In genomic region chr22:23749747-23750373, GRCh38 we compare ENCODE assay signal across 8 cellular contexts. TPM values are rescaled to one million over a fixed set of nuclear protein-coding genes. Genes with fewer than 3 reads are reported as not detected.
DNase-seq lines count a peak whose midpoint lies in the region; TF ChIP-seq lines count a peak whose summit lies in the region.

No MANE protein-coding gene starts in this region.

- no peaks in the 10 kb centered on the region for H3K9me2 ChIP-seq in OCI-LY7 (ENCODE audit: insufficient read depth, low read length)

- 78 to 82% methylated on average over 13 of the region's 13 CpGs for WGBS in sigmoid colon, 2 donors

- H3K27ac ChIP-seq in OCI-LY7 (ENCODE audit: low read depth, low read length, poor library complexity, severe bottlenecking) (no peak overlapping the region), sigmoid colon (peak overlapping the region in 2 of 4 donors; percentile 88 to 91)

- CTCF ChIA-PET in OCI-LY7 (lab: Charles Lee; ENCODE audit: unreplicated experiment), result no interaction called here

- DNase-seq in GM20000 (ENCODE audit: low spot score), result peak; percentile 5
- DNase-seq in OCI-LY7 (ENCODE audit: low spot score), result no peak
- no peak for DNase-seq in epithelial cell of esophagus (ENCODE audit: low read depth)
- no peak for DNase-seq in sigmoid colon
- DNase-seq in NCI-H1436 treated with DMSO at 0.1 percent for 48 hours (lab: John Stamatoyannopoulos, UW), result no peak
- DNase-seq in NCI-H226, result no peak
- no peak for DNase-seq in NCI-H2171 treated with DMSO at 0.1 percent for 48 hours (lab: John Stamatoyannopoulos, UW)
- DNase-seq in NCI-H1105 (lab: John Stamatoyannopoulos, UW), result no peak

- peaks cover 11% of the 10 kb centered on the region; the same call in 1 of the 2 replicates for H3K79me2 ChIP-seq in OCI-LY7 (ENCODE audit: insufficient read depth, low read depth, low read length)

- no TSS peak for BruUV-seq in OCI-LY7 (replicated peaks; lab: Mats Ljungman, UMichigan)

- H4K20me1 ChIP-seq in OCI-LY7 (ENCODE audit: insufficient read depth, low read length), result no peaks in the 10 kb centered on the region

- no peak for TF ChIP-seq CTCF in GM20000 (IDR thresholded peaks at IDR 0.05; ENCODE audit: extremely low read depth, missing control alignments)
- no peak for TF ChIP-seq CTCF in OCI-LY7 (conservative IDR thresholded peaks at IDR 0.05; ENCODE audit: low read length)
- no peak for TF ChIP-seq CTCF in epithelial cell of esophagus (IDR thresholded peaks at IDR 0.05; ENCODE audit: insufficient read depth, low read depth, low read length, missing control alignments)
- no peak for TF ChIP-seq CTCF in sigmoid colon (IDR thresholded peaks at IDR 0.05)

- TF ChIP-seq POLR2A in sigmoid colon (IDR thresholded peaks at IDR 0.05), result no peak

- no peak overlapping the region for H2AFZ ChIP-seq in OCI-LY7 (ENCODE audit: low read length)

- TF ChIP-seq EP300 in sigmoid colon (IDR thresholded peaks at IDR 0.05), result no peak

- peaks cover 4% of the 10 kb centered on the region; the same call in 1 of the 2 replicates for H3K36me3 ChIP-seq in OCI-LY7 (ENCODE audit: insufficient read depth, low read length)
- H3K36me3 ChIP-seq in sigmoid colon, result peaks cover 2 to 5% (median 5%) of the 10 kb centered on the region in 4 donors

- no peaks in the 10 kb centered on the region for H3K27me3 ChIP-seq in sigmoid colon

- peak overlapping the region; percentile 93 for H3K4me2 ChIP-seq in OCI-LY7 (ENCODE audit: low read length)

- intact Hi-C loops in OCI-LY7 (cut with micrococcal nuclease; ENCODE audit: unreplicated experiment) (loop anchor here (5.0 to 10.0 kb wide), 2 partner anchors 97 to 815 kb away; no protein-coding TSS in a partner anchor), sigmoid colon (cut with DNase I) (loop anchor here (2.0 kb wide), 1 partner anchor 19 kb away; no protein-coding TSS in a partner anchor)

- POLR2A ChIA-PET in OCI-LY7 (lab: Charles Lee), result interaction anchor here (0.6 to 1.5 kb wide), 2 partner anchors 22 to 108 kb away, joined by 3 to 10 read pairs; partner anchors contain the start of gene SLC2A11

- H3K4me1 ChIP-seq in OCI-LY7 (ENCODE audit: insufficient read depth, low read length, poor library complexity, severe bottlenecking), result peaks cover 30% of the 10 kb centered on the region
- peaks cover 0 to 20% (median 17%) of the 10 kb centered on the region in 4 donors for H3K4me1 ChIP-seq in sigmoid colon

- peak overlapping the region; percentile 78 for H3K4me3 ChIP-seq in OCI-LY7 (ENCODE audit: low read depth, low read length, poor library complexity, severe bottlenecking)
- H3K4me3 ChIP-seq in epithelial cell of esophagus (ENCODE audit: low read length), result peak overlapping the region; percentile 70
- H3K4me3 ChIP-seq in sigmoid colon, result peak overlapping the region; percentile 71 to 80 (median 78)

- H3K9me3 ChIP-seq in OCI-LY7 (ENCODE audit: low read length) (no peaks in the 10 kb centered on the region), sigmoid colon (no peaks in the 10 kb centered on the region)

RNA-seq across cellular contexts. Expression of gene ZNF70, which starts 1.1 kb away (rescaled TPM):
- total RNA-seq in OCI-LY7 (2014; rRNA removed; shearing (Covaris generic)), result 5.1 and 6.0 TPM in 2 replicates
- total RNA-seq in OCI-LY7 (2022) (8.4 and 8.7 TPM in 2 replicates), sigmoid colon (1 to 10 TPM; 2.6 to 5.5 (median 3.0) TPM)
- 1 to 10 TPM in 1 of 3 donors, under 1 TPM in 2; 0.23 to 1.8 (median 0.60) TPM for polyA plus RNA-seq in sigmoid colon

RNA-seq across cellular contexts. Expression of gene VPREB3, which starts 4.4 kb away (rescaled TPM):
- total RNA-seq in OCI-LY7 (2014; rRNA removed; shearing (Covaris generic)), result 163 and 241 TPM in 2 replicates
- total RNA-seq in OCI-LY7 (2022) (312 and 333 TPM in 2 replicates), sigmoid colon (not detected)
- 10 to 100 TPM in 1 of 3 donors, 1 to 10 TPM in 1, not detected in 1; 2.4 to 65.9 TPM for polyA plus RNA-seq in sigmoid colon

RNA-seq across cellular contexts. Expression of gene C22orf15, which starts 12.9 kb away (rescaled TPM):
- 1.0 and 1.7 TPM in 2 replicates for total RNA-seq in OCI-LY7 (2014; rRNA removed; shearing (Covaris generic))
- total RNA-seq in OCI-LY7 (2022) (0.86 and 1.3 TPM in 2 replicates), sigmoid colon (under 1 TPM in 1 of 4 donors, not detected in 3; 0.36 TPM)
- under 1 TPM in 1 of 3 donors, not detected in 2; 0.45 TPM for polyA plus RNA-seq in sigmoid colon

RNA-seq across cellular contexts. Expression of gene CHCHD10, which starts 17.9 kb away (rescaled TPM):
- total RNA-seq in OCI-LY7 (2014; rRNA removed; shearing (Covaris generic)), result 50.8 and 54.6 TPM in 2 replicates
- total RNA-seq in OCI-LY7 (2022), result 191 and 252 TPM in 2 replicates
- 10 to 100 TPM in 3 of 4 donors, 1 to 10 TPM in 1; 5.7 to 51.5 (median 29.1) TPM for total RNA-seq in sigmoid colon
- polyA plus RNA-seq in sigmoid colon, result 100 to 1,000 TPM; 272 to 336 (median 286) TPM

RNA-seq across cellular contexts. Expression of gene MMP11, which starts 22.8 kb away (rescaled TPM):
- 10.0 and 12.9 TPM in 2 replicates for total RNA-seq in OCI-LY7 (2014; rRNA removed; shearing (Covaris generic))
- total RNA-seq in OCI-LY7 (2022) (6.3 and 9.2 TPM in 2 replicates), sigmoid colon (1 to 10 TPM; 4.6 to 9.9 (median 8.6) TPM)
- polyA plus RNA-seq in sigmoid colon, result 1 to 10 TPM in 1 of 3 donors, under 1 TPM in 1, not detected in 1; 0.60 to 4.4 TPM

Comparison
In these comparisons a context has a peak if more than half of its experiments do, and no peak if none do; other contexts are left out.
1. RNA of gene VPREB3, which starts 4.4 kb away (total RNA-seq): 163 to 333 TPM in OCI-LY7; not detected in sigmoid colon; every median in the first group is over 100 times any median in the second.
2. Peak in every context shown above with its lines, with median percentiles within 50 percentile points of each other: H3K4me3 ChIP-seq.